Comparison of ENCODE assay signal across 1 cellular context in genomic region chr11:65488273-65489058, GRCh38.
TF ChIP-seq lines count a peak whose summit lies in the region.

No MANE protein-coding gene starts in this region.

TF ChIP-seq in K562, 482 proteins besides CTCF, POLR2A, EP300 and RAD21 (continued from another document and continues in another):
- TF ChIP-seq ZNF583 (CRISPR knock-in tag; IDR thresholded peaks at IDR 0.05) (0 out of 2 replicates have a peak, but pooled peaks have one; percentile 16), ZNF668 (CRISPR knock-in tag; IDR thresholded peaks at IDR 0.05) (no peak), NELFE (IDR thresholded peaks at IDR 0.05; ENCODE audit: insufficient read depth, insufficient read length) (no peak), CREB1 (IDR thresholded peaks at IDR 0.05) (no peak), CREB1 (CRISPR knock-in tag; IDR thresholded peaks at IDR 0.05) (0 out of 2 replicates have a peak, but pooled peaks have one; percentile 36), MCM7 (IDR thresholded peaks at IDR 0.05) (no peak), ESRRA (IDR thresholded peaks at IDR 0.05; ENCODE audit: borderline replicate concordance, low read depth) (no peak), SPI1 (IDR thresholded peaks at IDR 0.05; ENCODE audit: borderline replicate concordance, low read depth, low read length) (no peak), NCOA1 (IDR thresholded peaks at IDR 0.05; ENCODE audit: low read depth) (no peak), RNF219 (CRISPR knock-in tag; IDR thresholded peaks at IDR 0.05) (no peak), PTRF (tag; IDR thresholded peaks at IDR 0.05) (no peak), ILK (tag; IDR thresholded peaks at IDR 0.05; ENCODE audit: borderline replicate concordance, low read depth) (no peak), CUX1 (CRISPR knock-in tag; IDR thresholded peaks at IDR 0.05) (no peak), ZFP30 (CRISPR knock-in tag; IDR thresholded peaks at IDR 0.05; ENCODE audit: borderline replicate concordance) (no peak), UBTF (IDR thresholded peaks at IDR 0.05; ENCODE audit: borderline replicate concordance in 1 of 2, low read depth in 2 of 2, low read length in 2 of 2) (no peak), ZNF707 (CRISPR knock-in tag; conservative IDR thresholded peaks at IDR 0.05) (no peak), SMAD4 (CRISPR knock-in tag; conservative IDR thresholded peaks at IDR 0.05) (no peak), RAD51 (IDR thresholded peaks at IDR 0.05; ENCODE audit: borderline replicate concordance, low read depth) (no peak), RCOR1 (IDR thresholded peaks at IDR 0.05; ENCODE audit: borderline replicate concordance in 1 of 2, low read depth in 2 of 2, low read length in 2 of 2) (peak in 1 of 2 experiments; percentile 16; a peak in 1 of 4 replicates), ATF2 (CRISPR knock-in tag; IDR thresholded peaks at IDR 0.05) (no peak), ZNF584 (CRISPR knock-in tag; IDR thresholded peaks at IDR 0.05; ENCODE audit: low read depth) (no peak), CBFB (CRISPR knock-in tag; IDR thresholded peaks at IDR 0.05) (0 out of 2 replicates have a peak, but pooled peaks have one; percentile 40), ZBTB8A (IDR thresholded peaks at IDR 0.05; ENCODE audit: partially characterized antibody) (no peak), PHF8 (IDR thresholded peaks at IDR 0.05; ENCODE audit: borderline replicate concordance, low read length) (no peak), EGR1 (conservative IDR thresholded peaks at IDR 0.05) (peak; percentile 88), MAX (CRISPR knock-in tag; IDR thresholded peaks at IDR 0.05) (no peak), SNAPC5 (CRISPR knock-in tag; IDR thresholded peaks at IDR 0.05) (no peak), SRSF3 (IDR thresholded peaks at IDR 0.05; ENCODE audit: insufficient read depth, low read length) (no peak), SMARCA4 (IDR thresholded peaks at IDR 0.05) (0 out of 2 replicates have a peak, but pooled peaks have one; percentile 9), ZNF316 (IDR thresholded peaks at IDR 0.05) (peak; percentile 75), GABPB2 (CRISPR knock-in tag; conservative IDR thresholded peaks at IDR 0.05) (no peak), MYBL2 (IDR thresholded peaks at IDR 0.05; ENCODE audit: low read depth) (no peak), MYBL2 (CRISPR knock-in tag; IDR thresholded peaks at IDR 0.05; ENCODE audit: borderline replicate concordance) (no peak), HNRNPLL (IDR thresholded peaks at IDR 0.05; ENCODE audit: low read depth, low read length, poor library complexity, severe bottlenecking) (no peak), KDM4B (IDR thresholded peaks at IDR 0.05; ENCODE audit: borderline replicate concordance in 2 of 2, low read depth in 1 of 2) (no peak), CBX8 (IDR thresholded peaks at IDR 0.05; ENCODE audit: borderline replicate concordance, extremely low read depth, low read depth, low read length, poor library complexity, severe bottlenecking) (no peak), MXD1 (CRISPR knock-in tag; IDR thresholded peaks at IDR 0.05; ENCODE audit: borderline replicate concordance, poor library complexity, severe bottlenecking) (no peak)
- TF ChIP-seq, protein P1, sequence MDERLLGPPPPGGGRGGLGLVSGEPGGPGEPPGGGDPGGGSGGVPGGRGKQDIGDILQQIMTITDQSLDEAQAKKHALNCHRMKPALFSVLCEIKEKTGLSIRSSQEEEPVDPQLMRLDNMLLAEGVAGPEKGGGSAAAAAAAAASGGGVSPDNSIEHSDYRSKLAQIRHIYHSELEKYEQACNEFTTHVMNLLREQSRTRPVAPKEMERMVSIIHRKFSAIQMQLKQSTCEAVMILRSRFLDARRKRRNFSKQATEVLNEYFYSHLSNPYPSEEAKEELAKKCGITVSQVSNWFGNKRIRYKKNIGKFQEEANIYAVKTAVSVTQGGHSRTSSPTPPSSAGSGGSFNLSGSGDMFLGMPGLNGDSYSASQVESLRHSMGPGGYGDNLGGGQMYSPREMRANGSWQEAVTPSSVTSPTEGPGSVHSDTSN (CRISPR knock-in tag; IDR thresholded peaks at IDR 0.05; ENCODE audit: low read depth), result no peak
- TF ChIP-seq, protein P1 (tag; conservative IDR thresholded peaks at IDR 0.05; ENCODE audit: low read depth), result no peak
- TF ChIP-seq, protein P2, sequence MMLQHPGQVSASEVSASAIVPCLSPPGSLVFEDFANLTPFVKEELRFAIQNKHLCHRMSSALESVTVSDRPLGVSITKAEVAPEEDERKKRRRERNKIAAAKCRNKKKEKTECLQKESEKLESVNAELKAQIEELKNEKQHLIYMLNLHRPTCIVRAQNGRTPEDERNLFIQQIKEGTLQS (IDR thresholded peaks at IDR 0.05), result peak; percentile 91
- TF ChIP-seq, protein P2 (CRISPR knock-in tag; conservative IDR thresholded peaks at IDR 0.05), result no peak
- TF ChIP-seq, protein P3, sequence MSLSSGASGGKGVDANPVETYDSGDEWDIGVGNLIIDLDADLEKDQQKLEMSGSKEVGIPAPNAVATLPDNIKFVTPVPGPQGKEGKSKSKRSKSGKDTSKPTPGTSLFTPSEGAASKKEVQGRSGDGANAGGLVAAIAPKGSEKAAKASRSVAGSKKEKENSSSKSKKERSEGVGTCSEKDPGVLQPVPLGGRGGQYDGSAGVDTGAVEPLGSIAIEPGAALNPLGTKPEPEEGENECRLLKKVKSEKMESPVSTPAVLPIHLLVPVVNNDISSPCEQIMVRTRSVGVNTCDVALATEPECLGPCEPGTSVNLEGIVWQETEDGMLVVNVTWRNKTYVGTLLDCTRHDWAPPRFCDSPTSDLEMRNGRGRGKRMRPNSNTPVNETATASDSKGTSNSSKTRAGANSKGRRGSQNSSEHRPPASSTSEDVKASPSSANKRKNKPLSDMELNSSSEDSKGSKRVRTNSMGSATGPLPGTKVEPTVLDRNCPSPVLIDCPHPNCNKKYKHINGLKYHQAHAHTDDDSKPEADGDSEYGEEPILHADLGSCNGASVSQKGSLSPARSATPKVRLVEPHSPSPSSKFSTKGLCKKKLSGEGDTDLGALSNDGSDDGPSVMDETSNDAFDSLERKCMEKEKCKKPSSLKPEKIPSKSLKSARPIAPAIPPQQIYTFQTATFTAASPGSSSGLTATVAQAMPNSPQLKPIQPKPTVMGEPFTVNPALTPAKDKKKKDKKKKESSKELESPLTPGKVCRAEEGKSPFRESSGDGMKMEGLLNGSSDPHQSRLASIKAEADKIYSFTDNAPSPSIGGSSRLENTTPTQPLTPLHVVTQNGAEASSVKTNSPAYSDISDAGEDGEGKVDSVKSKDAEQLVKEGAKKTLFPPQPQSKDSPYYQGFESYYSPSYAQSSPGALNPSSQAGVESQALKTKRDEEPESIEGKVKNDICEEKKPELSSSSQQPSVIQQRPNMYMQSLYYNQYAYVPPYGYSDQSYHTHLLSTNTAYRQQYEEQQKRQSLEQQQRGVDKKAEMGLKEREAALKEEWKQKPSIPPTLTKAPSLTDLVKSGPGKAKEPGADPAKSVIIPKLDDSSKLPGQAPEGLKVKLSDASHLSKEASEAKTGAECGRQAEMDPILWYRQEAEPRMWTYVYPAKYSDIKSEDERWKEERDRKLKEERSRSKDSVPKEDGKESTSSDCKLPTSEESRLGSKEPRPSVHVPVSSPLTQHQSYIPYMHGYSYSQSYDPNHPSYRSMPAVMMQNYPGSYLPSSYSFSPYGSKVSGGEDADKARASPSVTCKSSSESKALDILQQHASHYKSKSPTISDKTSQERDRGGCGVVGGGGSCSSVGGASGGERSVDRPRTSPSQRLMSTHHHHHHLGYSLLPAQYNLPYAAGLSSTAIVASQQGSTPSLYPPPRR (CRISPR knock-in tag; IDR thresholded peaks at IDR 0.05; ENCODE audit: borderline replicate concordance), result no peak
